ENCODE assay signal across 1 cellular context in the genomic region with DNA sequence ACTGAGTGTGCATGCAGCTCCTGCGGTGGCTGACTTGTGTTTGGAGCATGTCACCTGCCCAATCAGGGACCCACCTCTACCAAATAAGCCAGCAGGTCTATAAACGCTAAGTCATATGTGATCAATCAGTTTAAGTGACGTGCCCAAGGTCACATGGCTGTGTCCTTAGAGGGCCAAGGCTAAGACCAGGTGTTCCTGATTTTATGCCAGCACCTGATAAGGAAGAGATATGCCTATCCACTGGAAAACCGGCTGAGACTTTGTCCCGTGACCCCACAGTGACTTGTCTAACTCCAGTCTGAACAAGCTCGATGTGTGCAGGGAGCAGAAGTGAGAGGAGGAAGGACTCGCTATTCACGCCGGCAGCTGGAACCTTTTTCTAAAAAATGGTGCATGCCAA.
TF ChIP-seq lines count a peak whose summit lies in the region.

No MANE protein-coding gene starts in this region.

TF ChIP-seq in IMR-90, 13 proteins besides CTCF, POLR2A, EP300 and RAD21:
- no peak for TF ChIP-seq NFE2L2 (IDR thresholded peaks at IDR 0.05; ENCODE audit: low read depth, low read length)
- no peak for TF ChIP-seq RFX5 (IDR thresholded peaks at IDR 0.05; ENCODE audit: low read depth, low read length)
- TF ChIP-seq BHLHE40 (IDR thresholded peaks at IDR 0.05; ENCODE audit: low read depth, low read length) = no peak
- TF ChIP-seq, protein P1, sequence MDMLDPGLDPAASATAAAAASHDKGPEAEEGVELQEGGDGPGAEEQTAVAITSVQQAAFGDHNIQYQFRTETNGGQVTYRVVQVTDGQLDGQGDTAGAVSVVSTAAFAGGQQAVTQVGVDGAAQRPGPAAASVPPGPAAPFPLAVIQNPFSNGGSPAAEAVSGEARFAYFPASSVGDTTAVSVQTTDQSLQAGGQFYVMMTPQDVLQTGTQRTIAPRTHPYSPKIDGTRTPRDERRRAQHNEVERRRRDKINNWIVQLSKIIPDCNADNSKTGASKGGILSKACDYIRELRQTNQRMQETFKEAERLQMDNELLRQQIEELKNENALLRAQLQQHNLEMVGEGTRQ (IDR thresholded peaks at IDR 0.05; ENCODE audit: low read depth, low read length) = no peak
- TF ChIP-seq MXI1 (IDR thresholded peaks at IDR 0.05; ENCODE audit: borderline replicate concordance, low read depth, low read length) = no peak
- no peak for TF ChIP-seq RCOR1 (IDR thresholded peaks at IDR 0.05; ENCODE audit: insufficient replicate concordance, low read length)
- TF ChIP-seq, protein P2, sequence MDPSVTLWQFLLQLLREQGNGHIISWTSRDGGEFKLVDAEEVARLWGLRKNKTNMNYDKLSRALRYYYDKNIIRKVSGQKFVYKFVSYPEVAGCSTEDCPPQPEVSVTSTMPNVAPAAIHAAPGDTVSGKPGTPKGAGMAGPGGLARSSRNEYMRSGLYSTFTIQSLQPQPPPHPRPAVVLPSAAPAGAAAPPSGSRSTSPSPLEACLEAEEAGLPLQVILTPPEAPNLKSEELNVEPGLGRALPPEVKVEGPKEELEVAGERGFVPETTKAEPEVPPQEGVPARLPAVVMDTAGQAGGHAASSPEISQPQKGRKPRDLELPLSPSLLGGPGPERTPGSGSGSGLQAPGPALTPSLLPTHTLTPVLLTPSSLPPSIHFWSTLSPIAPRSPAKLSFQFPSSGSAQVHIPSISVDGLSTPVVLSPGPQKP (IDR thresholded peaks at IDR 0.05; ENCODE audit: borderline replicate concordance, low read depth, low read length) = no peak
- no peak for TF ChIP-seq CHD1 (IDR thresholded peaks at IDR 0.05; ENCODE audit: low read depth, low read length)
- no peak for TF ChIP-seq FOS (IDR thresholded peaks at IDR 0.05; ENCODE audit: low read depth, low read length)
- TF ChIP-seq MAFK (IDR thresholded peaks at IDR 0.05; ENCODE audit: low read depth, low read length) = no peak
- TF ChIP-seq MAZ (IDR thresholded peaks at IDR 0.05; ENCODE audit: borderline replicate concordance, low read depth, low read length) = no peak
- no peak for TF ChIP-seq CEBPB (IDR thresholded peaks at IDR 0.05; ENCODE audit: low read depth, low read length)
